In genomic region chr4:57085278-57085677, GRCh38 we compare ENCODE assay signal across 22 cellular contexts. TPM values are rescaled to one million over a fixed set of nuclear protein-coding genes. Genes with fewer than 3 reads are reported as not detected.
"Had no signal": no experiment of that assay in that cellular context is flagged by ENCODE, and none has a peak within 500 bp of the region (broad histone marks: within the 10 kb centered on the region; RNA-seq: fewer than 3 reads in every experiment).

No MANE protein-coding gene starts in this region.

- H3K9me3 ChIP-seq: esophagus squamous epithelium, gastrocnemius medialis, lower lobe of right lung, mucosa of descending colon, sigmoid colon, upper lobe of left lung had no signal

- H3K27ac Mint-ChIP-seq: activated B cell treated with CpG ODN at 0.5 μM for 24 hours; activated CD4-positive, alpha-beta memory T cell treated with anti-CD3 and anti-CD28 coated beads for 36 hours; activated naive CD8-positive, alpha-beta T cell treated with anti-CD3 and anti-CD28 coated beads, Interleukin-2, amount 50 U/mL, for 24 hours; T-helper 1 cell treated with Interleukin-12 subunit alpha and Interleukin-12 subunit beta and Interleukin-4 antibody, amounts not matched to agents 30 μg/mL and 1 μg/mL, for 36 hours had no signal

- DNase-seq: activated B cell treated with CpG ODN at 0.5 μM for 24 hours; activated CD4-positive, alpha-beta memory T cell treated with anti-CD3 and anti-CD28 coated beads for 36 hours; activated CD4-positive, alpha-beta T cell treated with anti-CD3 and anti-CD28 coated beads for 4 hours; activated gamma-delta T cell; activated naive CD4-positive, alpha-beta T cell treated with anti-CD3 and anti-CD28 coated beads, Interleukin-2, amount 50 U/mL, for 16 hours; activated naive CD8-positive, alpha-beta T cell treated with anti-CD3 and anti-CD28 coated beads, Interleukin-2, amount 50 U/mL, for 24 hours; caudate nucleus; dorsolateral prefrontal cortex; esophagus squamous epithelium; gastrocnemius medialis; islet precursor cell; lower lobe of right lung; mesendoderm; mucosa of descending colon; occipital lobe; sigmoid colon; stimulated activated CD4-positive, alpha-beta T cell treated with anti-CD3 and anti-CD28 coated beads, Interleukin-4, amount 100 ng/mL, for 1 hour; stimulated activated naive CD4-positive, alpha-beta T cell; upper lobe of left lung had no signal

- H3K4me1 Mint-ChIP-seq: activated B cell treated with CpG ODN at 0.5 μM for 24 hours; activated naive CD8-positive, alpha-beta T cell treated with anti-CD3 and anti-CD28 coated beads, Interleukin-2, amount 50 U/mL, for 24 hours had no signal

- H3K4me3 ChIP-seq: dorsolateral prefrontal cortex, esophagus squamous epithelium, gastrocnemius medialis, lower lobe of right lung, mucosa of descending colon, sigmoid colon, upper lobe of left lung had no signal

- H3K36me3 ChIP-seq: esophagus squamous epithelium, gastrocnemius medialis, lower lobe of right lung, sigmoid colon, upper lobe of left lung had no signal

- H3K4me3 Mint-ChIP-seq: activated B cell treated with CpG ODN at 0.5 μM for 24 hours; activated CD4-positive, alpha-beta memory T cell treated with anti-CD3 and anti-CD28 coated beads for 36 hours; activated naive CD8-positive, alpha-beta T cell treated with anti-CD3 and anti-CD28 coated beads, Interleukin-2, amount 50 U/mL, for 24 hours; brain; neural crest cell; T-helper 1 cell treated with Interleukin-12 subunit alpha and Interleukin-12 subunit beta and Interleukin-4 antibody, amounts not matched to agents 30 μg/mL and 1 μg/mL, for 36 hours had no signal

- H3K27ac ChIP-seq: dorsolateral prefrontal cortex, esophagus squamous epithelium, lower lobe of right lung, sigmoid colon, upper lobe of left lung had no signal

- H3K27me3 ChIP-seq: esophagus squamous epithelium, gastrocnemius medialis, sigmoid colon, upper lobe of left lung had no signal

- H3K9me3 Mint-ChIP-seq: activated B cell treated with CpG ODN at 0.5 μM for 24 hours; activated CD4-positive, alpha-beta memory T cell treated with anti-CD3 and anti-CD28 coated beads for 36 hours; activated naive CD8-positive, alpha-beta T cell treated with anti-CD3 and anti-CD28 coated beads, Interleukin-2, amount 50 U/mL, for 24 hours; neural crest cell; T-helper 1 cell treated with Interleukin-12 subunit alpha and Interleukin-12 subunit beta and Interleukin-4 antibody, amounts not matched to agents 30 μg/mL and 1 μg/mL, for 36 hours had no signal

- H3K36me3 Mint-ChIP-seq: activated CD4-positive, alpha-beta memory T cell treated with anti-CD3 and anti-CD28 coated beads for 36 hours had no signal

- ATAC-seq: activated naive CD8-positive, alpha-beta T cell treated with anti-CD3 and anti-CD28 coated beads, Interleukin-2, amount 50 U/mL, for 24 hours; gastrocnemius medialis; lower lobe of right lung; mucosa of descending colon had no signal

RNA-seq across cellular contexts. Expression of gene IGFBP7, which starts 24.9 kb away (rescaled TPM):
- total RNA-seq: activated B cell treated with CpG ODN at 0.5 μM for 24 hours; activated CD4-positive, alpha-beta memory T cell treated with anti-CD3 and anti-CD28 coated beads for 36 hours had no signal
